ENCODE assay signal across 34 cellular contexts in the genomic region with DNA sequence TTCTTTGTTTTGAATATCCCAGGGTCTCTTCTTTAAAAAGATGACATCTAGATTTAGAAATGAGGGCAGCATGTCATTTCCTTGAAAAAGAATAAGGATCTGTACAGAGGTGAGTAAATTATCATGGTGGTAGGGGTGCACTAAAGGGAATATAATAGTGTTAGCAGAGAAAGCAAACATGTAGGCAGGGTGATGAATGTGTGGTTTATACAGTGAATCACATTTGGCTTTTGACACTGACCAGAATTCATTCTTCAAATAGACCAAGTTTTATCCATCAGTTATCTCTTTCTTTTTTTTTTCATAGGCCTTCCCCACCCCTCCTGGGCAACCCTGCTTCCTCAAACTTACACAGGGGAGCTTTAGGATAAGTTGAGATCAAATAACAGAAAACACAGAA.
"Had no signal": no experiment of that assay in that cellular context is flagged by ENCODE, and none has a peak within 500 bp of the region (broad histone marks: within the 10 kb centered on the region; RNA-seq: fewer than 3 reads in every experiment).

No MANE protein-coding gene starts in this region.

- H3K27ac ChIP-seq: cardiac muscle cell, left ventricle myocardium inferior, neutrophil, ovary, vagina, WERI-Rb-1 had no signal

- H3K27me3 Mint-ChIP-seq: activated T-cell treated with anti-CD3 and anti-CD28 coated beads, Interleukin-2, amount 50 U/mL, for 24 hours; brain; effector memory CD8-positive, alpha-beta T cell; progenitor cell of endocrine pancreas; stimulated activated memory B cell treated with anti-CD40 and anti-IgM and Interleukin-4, amounts not matched to agents 10 μg/mL and 1 μg/mL and 100 μg/mL, for 72 hours; stimulated activated naive CD8-positive, alpha-beta T cell treated with anti-CD3 and anti-CD28 coated beads, Interleukin-15, amount 100 ng/mL, for 72 hours; T-helper 17 cell; type B pancreatic cell had no signal

- H3K9me3 ChIP-seq: neutrophil, ovary, vagina had no signal

- H3K27ac Mint-ChIP-seq: activated T-cell treated with anti-CD3 and anti-CD28 coated beads, Interleukin-2, amount 50 U/mL, for 24 hours; brain; effector memory CD8-positive, alpha-beta T cell; nephron; progenitor cell of endocrine pancreas; stimulated activated memory B cell treated with anti-CD40 and anti-IgM and Interleukin-4, amounts not matched to agents 10 μg/mL and 1 μg/mL and 100 μg/mL, for 72 hours; stimulated activated naive CD8-positive, alpha-beta T cell treated with anti-CD3 and anti-CD28 coated beads, Interleukin-15, amount 100 ng/mL, for 72 hours; T-helper 17 cell; type B pancreatic cell had no signal

- ATAC-seq: activated CD4-positive, CD25-positive, alpha-beta regulatory T cell treated with anti-CD3 and anti-CD28 coated beads, Interleukin-2, amount 50 U/mL, for 24 hours; effector memory CD8-positive, alpha-beta T cell; stimulated activated memory B cell treated with anti-CD40 and anti-IgM and Interleukin-4, amounts not matched to agents 10 μg/mL and 1 μg/mL and 100 μg/mL, for 72 hours; stimulated activated naive CD8-positive, alpha-beta T cell treated with anti-CD3 and anti-CD28 coated beads, Interleukin-15, amount 100 ng/mL, for 72 hours; T-helper 17 cell had no signal

- H3K4me1 Mint-ChIP-seq: stimulated activated memory B cell treated with anti-CD40 and anti-IgM and Interleukin-4, amounts not matched to agents 10 μg/mL and 1 μg/mL and 100 μg/mL, for 72 hours; stimulated activated naive CD8-positive, alpha-beta T cell treated with anti-CD3 and anti-CD28 coated beads, Interleukin-15, amount 100 ng/mL, for 72 hours; T-helper 17 cell had no signal

- DNase-seq: activated CD4-positive, alpha-beta T cell treated with anti-CD3 and anti-CD28 coated beads for 48 hours; activated CD4-positive, alpha-beta T cell treated with anti-CD3 and anti-CD28 coated beads, Interleukin-2, amount 50 U/mL, for 48 hours; activated CD8-positive, alpha-beta memory T cell treated with anti-CD3 and anti-CD28 coated beads, Interleukin-2, amount 50 U/mL, for 4 hours; activated gamma-delta T cell; activated naive CD4-positive, alpha-beta T cell treated with anti-CD3 and anti-CD28 coated beads, Interleukin-2, amount 50 U/mL, for 16 hours; activated T-cell treated with anti-CD3 and anti-CD28 coated beads, Interleukin-2, amount 50 U/mL, for 24 hours; amygdala; cerebellar nuclear complex; cortex of kidney; effector memory CD8-positive, alpha-beta T cell; erythroblast; head of caudate nucleus; hypothalamus; left ventricle myocardium inferior; ovary; stimulated activated CD4-positive, alpha-beta T cell treated with anti-CD3 and anti-CD28 coated beads, Interleukin-1b, Interleukin-23, amount 100 ng/mL, for 48 hours; stimulated activated CD4-positive, alpha-beta T cell treated with anti-CD3 and anti-CD28 coated beads, Interleukin-4, amount 100 ng/mL, for 4 hours; stimulated activated CD8-positive, alpha-beta memory T cell treated with anti-CD3 and anti-CD28 coated beads, Interleukin-4, amount 100 ng/mL, for 48 hours; stimulated activated naive CD8-positive, alpha-beta T cell treated with anti-CD3 and anti-CD28 coated beads, Interleukin-15, amount 100 ng/mL, for 72 hours; substantia nigra; T-helper 17 cell; T1000; WERI-Rb-1 had no signal

- H3K36me3 ChIP-seq: cardiac muscle cell, left ventricle myocardium inferior, neutrophil, ovary, vagina, WERI-Rb-1 had no signal

- H3K27me3 ChIP-seq: cardiac muscle cell, neutrophil, ovary, vagina had no signal

- H3K36me3 Mint-ChIP-seq: brain; stimulated activated memory B cell treated with anti-CD40 and anti-IgM and Interleukin-4, amounts not matched to agents 10 μg/mL and 1 μg/mL and 100 μg/mL, for 72 hours; type B pancreatic cell had no signal

- H3K4me3 Mint-ChIP-seq: activated T-cell treated with anti-CD3 and anti-CD28 coated beads, Interleukin-2, amount 50 U/mL, for 24 hours; brain; effector memory CD8-positive, alpha-beta T cell; nephron; stimulated activated memory B cell treated with anti-CD40 and anti-IgM and Interleukin-4, amounts not matched to agents 10 μg/mL and 1 μg/mL and 100 μg/mL, for 72 hours; stimulated activated naive CD8-positive, alpha-beta T cell treated with anti-CD3 and anti-CD28 coated beads, Interleukin-15, amount 100 ng/mL, for 72 hours; T-helper 17 cell; type B pancreatic cell had no signal

- H3K4me3 ChIP-seq: cardiac muscle cell, left ventricle myocardium inferior, lung, ovary, smooth muscle cell, vagina had no signal

- H3K4me2 ChIP-seq: smooth muscle cell had no signal
